ENCODE assay signal across 2 cellular contexts in the genomic region with DNA sequence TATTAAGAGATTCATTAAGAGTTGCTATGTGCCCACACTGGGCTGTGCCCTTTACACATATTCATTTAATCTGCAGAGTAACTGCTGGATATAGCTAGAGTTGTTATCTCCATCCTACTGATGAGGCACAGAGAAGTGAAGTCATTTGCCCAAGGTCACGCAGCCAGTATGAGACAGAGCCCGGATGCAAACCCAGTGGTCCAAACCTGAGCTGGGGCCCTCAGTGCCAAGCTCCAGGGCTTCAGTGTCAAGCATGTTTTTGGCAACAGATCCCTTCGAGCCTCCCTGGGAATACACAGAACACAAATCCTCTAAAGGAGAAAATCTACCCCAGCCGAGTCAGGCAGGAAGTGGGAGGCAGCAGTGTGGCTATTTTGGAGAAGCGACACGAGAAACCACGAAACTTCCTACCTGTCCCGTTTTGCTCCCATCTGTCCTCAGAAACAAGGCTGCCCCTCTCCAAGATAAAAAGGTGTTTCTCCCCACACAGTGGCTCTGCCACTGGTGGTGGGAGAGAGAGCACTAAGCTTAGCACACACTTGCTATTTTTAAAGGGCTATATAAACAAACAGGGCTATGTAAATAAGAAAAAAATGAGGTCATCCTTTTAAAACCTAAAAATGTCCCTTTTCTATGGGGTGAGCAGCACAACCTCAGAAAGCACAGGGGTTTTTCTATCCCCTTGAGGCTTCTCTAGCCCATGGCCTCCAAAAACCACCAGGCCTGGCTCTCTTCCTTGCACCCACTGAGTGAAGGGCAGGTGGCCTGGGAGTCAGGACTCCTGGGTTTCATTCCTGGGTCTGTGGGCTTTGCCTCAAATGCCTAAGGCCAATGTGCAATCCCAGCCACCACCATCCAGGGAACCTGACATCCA.
TF ChIP-seq lines count a peak whose summit lies in the region.

No MANE protein-coding gene starts in this region.

TF ChIP-seq in SK-N-SH, 30 proteins besides CTCF, POLR2A, EP300 and RAD21 (continued from another document):
- TF ChIP-seq, protein P1, sequence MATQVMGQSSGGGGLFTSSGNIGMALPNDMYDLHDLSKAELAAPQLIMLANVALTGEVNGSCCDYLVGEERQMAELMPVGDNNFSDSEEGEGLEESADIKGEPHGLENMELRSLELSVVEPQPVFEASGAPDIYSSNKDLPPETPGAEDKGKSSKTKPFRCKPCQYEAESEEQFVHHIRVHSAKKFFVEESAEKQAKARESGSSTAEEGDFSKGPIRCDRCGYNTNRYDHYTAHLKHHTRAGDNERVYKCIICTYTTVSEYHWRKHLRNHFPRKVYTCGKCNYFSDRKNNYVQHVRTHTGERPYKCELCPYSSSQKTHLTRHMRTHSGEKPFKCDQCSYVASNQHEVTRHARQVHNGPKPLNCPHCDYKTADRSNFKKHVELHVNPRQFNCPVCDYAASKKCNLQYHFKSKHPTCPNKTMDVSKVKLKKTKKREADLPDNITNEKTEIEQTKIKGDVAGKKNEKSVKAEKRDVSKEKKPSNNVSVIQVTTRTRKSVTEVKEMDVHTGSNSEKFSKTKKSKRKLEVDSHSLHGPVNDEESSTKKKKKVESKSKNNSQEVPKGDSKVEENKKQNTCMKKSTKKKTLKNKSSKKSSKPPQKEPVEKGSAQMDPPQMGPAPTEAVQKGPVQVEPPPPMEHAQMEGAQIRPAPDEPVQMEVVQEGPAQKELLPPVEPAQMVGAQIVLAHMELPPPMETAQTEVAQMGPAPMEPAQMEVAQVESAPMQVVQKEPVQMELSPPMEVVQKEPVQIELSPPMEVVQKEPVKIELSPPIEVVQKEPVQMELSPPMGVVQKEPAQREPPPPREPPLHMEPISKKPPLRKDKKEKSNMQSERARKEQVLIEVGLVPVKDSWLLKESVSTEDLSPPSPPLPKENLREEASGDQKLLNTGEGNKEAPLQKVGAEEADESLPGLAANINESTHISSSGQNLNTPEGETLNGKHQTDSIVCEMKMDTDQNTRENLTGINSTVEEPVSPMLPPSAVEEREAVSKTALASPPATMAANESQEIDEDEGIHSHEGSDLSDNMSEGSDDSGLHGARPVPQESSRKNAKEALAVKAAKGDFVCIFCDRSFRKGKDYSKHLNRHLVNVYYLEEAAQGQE (IDR thresholded peaks at IDR 0.05; ENCODE audit: low read depth, low read length), result no peak
- TF ChIP-seq NRF1 (IDR thresholded peaks at IDR 0.05; ENCODE audit: low read depth, low read length), result no peak
- no peak for TF ChIP-seq RCOR1 (IDR thresholded peaks at IDR 0.05; ENCODE audit: low read length)
- TF ChIP-seq, protein P2, sequence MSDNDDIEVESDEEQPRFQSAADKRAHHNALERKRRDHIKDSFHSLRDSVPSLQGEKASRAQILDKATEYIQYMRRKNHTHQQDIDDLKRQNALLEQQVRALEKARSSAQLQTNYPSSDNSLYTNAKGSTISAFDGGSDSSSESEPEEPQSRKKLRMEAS (IDR thresholded peaks at IDR 0.05; ENCODE audit: low read depth), result no peak
- TF ChIP-seq NFIC (IDR thresholded peaks at IDR 0.05; ENCODE audit: borderline replicate concordance), result no peak
- TF ChIP-seq GABPA (IDR thresholded peaks at IDR 0.05; ENCODE audit: low read depth), result no peak
- no peak for TF ChIP-seq CHD2 (IDR thresholded peaks at IDR 0.05; ENCODE audit: low read length, partially characterized antibody)
- TF ChIP-seq, protein P3, sequence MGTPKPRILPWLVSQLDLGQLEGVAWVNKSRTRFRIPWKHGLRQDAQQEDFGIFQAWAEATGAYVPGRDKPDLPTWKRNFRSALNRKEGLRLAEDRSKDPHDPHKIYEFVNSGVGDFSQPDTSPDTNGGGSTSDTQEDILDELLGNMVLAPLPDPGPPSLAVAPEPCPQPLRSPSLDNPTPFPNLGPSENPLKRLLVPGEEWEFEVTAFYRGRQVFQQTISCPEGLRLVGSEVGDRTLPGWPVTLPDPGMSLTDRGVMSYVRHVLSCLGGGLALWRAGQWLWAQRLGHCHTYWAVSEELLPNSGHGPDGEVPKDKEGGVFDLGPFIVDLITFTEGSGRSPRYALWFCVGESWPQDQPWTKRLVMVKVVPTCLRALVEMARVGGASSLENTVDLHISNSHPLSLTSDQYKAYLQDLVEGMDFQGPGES (IDR thresholded peaks at IDR 0.05; ENCODE audit: low read depth, low read length), result no peak
- no peak for TF ChIP-seq RXRA (IDR thresholded peaks at IDR 0.05; ENCODE audit: borderline replicate concordance, low read depth)
- TF ChIP-seq MXI1 (IDR thresholded peaks at IDR 0.05; ENCODE audit: low read depth, low read length), result no peak

TF ChIP-seq in SK-N-SH treated with all-trans-retinoic acid at 6 μM for 48 hours, 23 proteins besides CTCF, POLR2A, EP300 and RAD21 (continued from another document):
- TF ChIP-seq, protein P4, sequence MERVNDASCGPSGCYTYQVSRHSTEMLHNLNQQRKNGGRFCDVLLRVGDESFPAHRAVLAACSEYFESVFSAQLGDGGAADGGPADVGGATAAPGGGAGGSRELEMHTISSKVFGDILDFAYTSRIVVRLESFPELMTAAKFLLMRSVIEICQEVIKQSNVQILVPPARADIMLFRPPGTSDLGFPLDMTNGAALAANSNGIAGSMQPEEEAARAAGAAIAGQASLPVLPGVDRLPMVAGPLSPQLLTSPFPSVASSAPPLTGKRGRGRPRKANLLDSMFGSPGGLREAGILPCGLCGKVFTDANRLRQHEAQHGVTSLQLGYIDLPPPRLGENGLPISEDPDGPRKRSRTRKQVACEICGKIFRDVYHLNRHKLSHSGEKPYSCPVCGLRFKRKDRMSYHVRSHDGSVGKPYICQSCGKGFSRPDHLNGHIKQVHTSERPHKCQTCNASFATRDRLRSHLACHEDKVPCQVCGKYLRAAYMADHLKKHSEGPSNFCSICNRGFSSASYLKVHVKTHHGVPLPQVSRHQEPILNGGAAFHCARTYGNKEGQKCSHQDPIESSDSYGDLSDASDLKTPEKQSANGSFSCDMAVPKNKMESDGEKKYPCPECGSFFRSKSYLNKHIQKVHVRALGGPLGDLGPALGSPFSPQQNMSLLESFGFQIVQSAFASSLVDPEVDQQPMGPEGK (CRISPR knock-in tag; IDR thresholded peaks at IDR 0.05; ENCODE audit: borderline replicate concordance), result no peak
- TF ChIP-seq TCF4 (CRISPR knock-in tag; IDR thresholded peaks at IDR 0.05; ENCODE audit: borderline replicate concordance) (no peak), CSDC2 (CRISPR knock-in tag; IDR thresholded peaks at IDR 0.05) (no peak), ZNF8 (CRISPR knock-in tag; IDR thresholded peaks at IDR 0.05) (no peak), ZFP30 (CRISPR knock-in tag; IDR thresholded peaks at IDR 0.05) (no peak), ZFP3 (CRISPR knock-in tag; IDR thresholded peaks at IDR 0.05) (no peak), BACH2 (CRISPR knock-in tag; IDR thresholded peaks at IDR 0.05; ENCODE audit: borderline replicate concordance) (no peak), OSR1 (CRISPR knock-in tag; IDR thresholded peaks at IDR 0.05) (no peak), PPARA (CRISPR knock-in tag; IDR thresholded peaks at IDR 0.05; ENCODE audit: borderline replicate concordance) (no peak)
